ENCODE assay signal across 19 cellular contexts in genomic region chr19:51380379-51380778, GRCh38. TPM values are rescaled to one million over a fixed set of nuclear protein-coding genes. Genes with fewer than 3 reads are reported as not detected.
"Had no signal": no experiment of that assay in that cellular context is flagged by ENCODE, and none has a peak within 500 bp of the region (broad histone marks: within the 10 kb centered on the region; RNA-seq: fewer than 3 reads in every experiment).

No MANE protein-coding gene starts in this region.

- H3K27me3 ChIP-seq: gastrocnemius medialis, heart left ventricle, neutrophil, sigmoid colon had no signal

- H3K27ac Mint-ChIP-seq: activated naive CD4-positive, alpha-beta T cell treated with anti-CD3 and anti-CD28 coated beads, Interleukin-2, amount 50 U/mL, for 24 hours; brain; naive B cell had no signal

- H3K4me3 ChIP-seq: gastrocnemius medialis, heart left ventricle, sigmoid colon had no signal

- H3K4me1 ChIP-seq: gastrocnemius medialis, heart left ventricle, sigmoid colon had no signal

- H3K9me3 ChIP-seq: gastrocnemius medialis, neutrophil had no signal

- H3K27me3 Mint-ChIP-seq: activated naive CD4-positive, alpha-beta T cell treated with anti-CD3 and anti-CD28 coated beads, Interleukin-2, amount 50 U/mL, for 24 hours had no signal

- H3K9me3 Mint-ChIP-seq: activated naive CD4-positive, alpha-beta T cell treated with anti-CD3 and anti-CD28 coated beads, Interleukin-2, amount 50 U/mL, for 24 hours had no signal

- H3K36me3 Mint-ChIP-seq: brain, naive B cell had no signal

- DNase-seq: activated CD4-positive, CD25-positive, alpha-beta regulatory T cell treated with anti-CD3 and anti-CD28 coated beads, Interleukin-2, amount 50 U/mL, for 72 hours; activated effector memory CD4-positive, alpha-beta T cell treated with Interleukin-2 at 50 U/mL for 16 hours; activated T-cell treated with anti-CD3 and anti-CD28 coated beads for 4 hours; central memory CD4-positive, alpha-beta T cell; dermis blood vessel endothelial cell; gastrocnemius medialis; heart left ventricle; left colon; naive B cell; sigmoid colon had no signal

- H3K27ac ChIP-seq: epithelial cell of prostate, gastrocnemius medialis, heart left ventricle, neutrophil, parathyroid adenoma, sigmoid colon had no signal

- ATAC-seq: gastrocnemius medialis, heart left ventricle, left colon had no signal

- H3K4me1 Mint-ChIP-seq: brain, naive B cell had no signal

- H3K4me3 Mint-ChIP-seq: activated naive CD4-positive, alpha-beta T cell treated with anti-CD3 and anti-CD28 coated beads, Interleukin-2, amount 50 U/mL, for 24 hours; brain had no signal

- H3K36me3 ChIP-seq: gastrocnemius medialis, heart left ventricle, neutrophil, sigmoid colon had no signal

RNA-seq across cellular contexts. Expression of gene LIM2, which starts 7.4 kb away (rescaled TPM):
- total RNA-seq: dermis blood vessel endothelial cell; gastrocnemius medialis; heart left ventricle; left colon; lung microvascular endothelial cell; sigmoid colon; T-helper 1 cell treated with Interleukin-12 subunit alpha and Interleukin-12 subunit beta and Interleukin-4 antibody, amounts not matched to agents 30 ng/mL and 1 ng/mL, for 36 hours; ureter had no signal
- polyA plus RNA-seq: heart left ventricle, sigmoid colon, thymus had no signal

RNA-seq across cellular contexts. Expression of gene NKG7, which starts 7.9 kb away (rescaled TPM):
- total RNA-seq: dermis blood vessel endothelial cell, lung microvascular endothelial cell had no signal

RNA-seq across cellular contexts. Expression of gene C19orf84, which starts 10.0 kb away (rescaled TPM):
- total RNA-seq: dermis blood vessel endothelial cell, gastrocnemius medialis, heart left ventricle, left colon, lung microvascular endothelial cell, sigmoid colon, ureter had no signal
- polyA plus RNA-seq: heart left ventricle had no signal

RNA-seq across cellular contexts. Expression of gene CLDND2, which starts 11.6 kb away (rescaled TPM):
- total RNA-seq: dermis blood vessel endothelial cell, gastrocnemius medialis, lung microvascular endothelial cell, sigmoid colon had no signal
- polyA plus RNA-seq: heart left ventricle had no signal
